8 cellular contexts compared by ENCODE assay signal in the genomic region with DNA sequence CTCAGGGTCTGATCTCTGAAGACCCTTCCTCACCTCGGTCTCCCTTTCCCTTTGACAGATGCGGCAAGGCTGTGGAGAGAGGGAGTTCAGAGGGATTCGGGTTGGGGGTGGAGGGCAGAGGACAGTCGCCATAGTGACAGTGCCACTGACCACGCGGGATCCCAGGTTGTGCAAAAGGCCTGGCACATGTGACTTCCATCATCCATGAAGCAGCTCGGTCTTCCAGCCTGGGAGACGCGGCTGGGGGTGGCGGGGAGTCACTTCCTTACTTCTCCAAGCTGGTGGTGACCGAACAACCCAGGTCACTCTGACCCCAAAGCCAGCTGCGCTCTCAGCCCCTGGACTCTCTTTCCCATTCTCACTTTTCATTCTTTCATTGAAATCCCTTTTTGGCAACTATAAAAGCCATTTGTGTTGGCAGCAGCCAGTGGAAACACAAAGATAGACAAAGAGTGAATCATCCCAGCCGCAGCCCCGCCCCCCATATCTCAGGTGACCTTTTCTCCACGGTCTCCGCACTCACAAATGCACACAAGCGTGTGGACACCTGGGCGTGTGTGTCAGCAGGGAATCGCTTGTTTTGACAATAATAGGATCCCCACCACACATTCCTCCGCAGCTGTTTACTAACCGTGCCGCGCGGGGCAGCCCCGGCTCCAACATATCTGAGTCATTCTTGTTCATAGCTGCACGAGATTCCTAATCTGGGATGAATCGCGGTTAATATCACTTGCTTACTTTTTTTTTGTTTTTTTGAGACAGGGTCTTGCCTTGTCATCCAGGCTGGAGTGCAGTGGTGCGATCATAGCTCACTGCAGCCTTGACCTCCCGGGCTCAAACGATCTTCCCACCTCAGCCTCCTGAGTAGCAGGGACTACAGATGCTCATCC.
DNase-seq lines count a peak whose midpoint lies in the region; ATAC-seq and TF ChIP-seq lines count a peak whose summit lies in the region.

No MANE protein-coding gene starts in this region.

- H3K27me3 ChIP-seq in duodenal mucosa (ENCODE audit: control insufficient read depth in 1 of 2, insufficient read depth in 2 of 2, low read length in 2 of 2), result no peaks in the 10 kb centered on the region
- H3K27me3 ChIP-seq in endodermal cell (ENCODE audit: control insufficient read depth, insufficient read depth, low read length, poor library complexity, severe bottlenecking), result no peaks in the 10 kb centered on the region

- peaks cover 55% of the 10 kb centered on the region for H3K4me1 Mint-ChIP-seq in nephron
- H3K4me1 Mint-ChIP-seq in endodermal cell, result no peaks in the 10 kb centered on the region

- 91 to 92% methylated on average over 25 to 31 of the region's 31 CpGs for WGBS in endodermal cell (ENCODE audit: insufficient coverage in 1 of 2, insufficient read length in 1 of 2), 2 experiments

- H3K9me3 Mint-ChIP-seq in nephron (peaks cover 4% of the 10 kb centered on the region), endodermal cell (no peaks in the 10 kb centered on the region)

- peak overlapping the region in 1 of 2 donors; percentile 28 for H3K4me3 ChIP-seq in duodenal mucosa (ENCODE audit: low read depth in 1 of 2, low read length in 2 of 2)
- H3K4me3 ChIP-seq in endodermal cell (ENCODE audit: low read length), result no peak overlapping the region

- no peaks in the 10 kb centered on the region for H3K36me3 Mint-ChIP-seq in nephron (ENCODE audit: low read depth)
- no peaks in the 10 kb centered on the region for H3K36me3 Mint-ChIP-seq in endodermal cell (ENCODE audit: low read depth)

- peak; percentile 82 for DNase-seq in GM04504 (ENCODE audit: low read depth)
- peak; percentile 75 for DNase-seq in NCI-H345 (lab: John Stamatoyannopoulos, UW)
- DNase-seq in endodermal cell, result no peak

- TF ChIP-seq CTCF in nephron (IDR thresholded peaks at IDR 0.05; ENCODE audit: unreplicated experiment in 3 of 3), result no peak
- no peak for TF ChIP-seq CTCF in endodermal cell (conservative IDR thresholded peaks at IDR 0.05)

- H3K27ac ChIP-seq in duodenal mucosa (ENCODE audit: low read depth, low read length) (peak overlapping the region; percentile 43), endodermal cell (ENCODE audit: low read depth, low read length) (no peak overlapping the region)

- H3K4me1 ChIP-seq in duodenal mucosa (ENCODE audit: control insufficient read depth in 1 of 2, insufficient read depth in 2 of 2, low read length in 2 of 2), result peaks cover 8 to 10% of the 10 kb centered on the region in 2 donors
- H3K4me1 ChIP-seq in endodermal cell (ENCODE audit: control insufficient read depth, insufficient read depth, low read length), result no peaks in the 10 kb centered on the region

- H3K27ac Mint-ChIP-seq in nephron (peak overlapping the region; percentile 95 to 99 (median 96)), endodermal cell (no peak overlapping the region)

- ATAC-seq in GM21723 (IDR thresholded peaks at IDR 0.05; ENCODE audit: unreplicated experiment) (no peak), GM21737 (IDR thresholded peaks at IDR 0.05; ENCODE audit: unreplicated experiment) (no peak), GM18873 (IDR thresholded peaks at IDR 0.05; ENCODE audit: low FRiP score, unreplicated experiment) (no peak)

- peak overlapping the region; percentile 11 to 74 (median 39) for H3K4me3 Mint-ChIP-seq in nephron
- no peak overlapping the region for H3K4me3 Mint-ChIP-seq in endodermal cell

- H3K36me3 ChIP-seq in duodenal mucosa (ENCODE audit: control insufficient read depth in 1 of 2, insufficient read depth in 2 of 2, low read length in 2 of 2) (no peaks in the 10 kb centered on the region), endodermal cell (ENCODE audit: control insufficient read depth, insufficient read depth, low read length) (no peaks in the 10 kb centered on the region)

- H3K9ac ChIP-seq in duodenal mucosa (ENCODE audit: low read depth in 1 of 2, low read length in 2 of 2), result no peak overlapping the region
- H3K9ac ChIP-seq in endodermal cell (ENCODE audit: extremely low read depth, low read length, poor library complexity, severe bottlenecking), result no peak overlapping the region

- H3K27me3 Mint-ChIP-seq in nephron (ENCODE audit: low read depth) (peaks cover 7% of the 10 kb centered on the region), endodermal cell (ENCODE audit: insufficient read depth) (peaks cover 3% of the 10 kb centered on the region)

- no peaks in the 10 kb centered on the region for H3K9me3 ChIP-seq in duodenal mucosa (ENCODE audit: control insufficient read depth in 1 of 2, low read length in 2 of 2)
- no peaks in the 10 kb centered on the region for H3K9me3 ChIP-seq in endodermal cell (ENCODE audit: control insufficient read depth, low read length)
